13 cellular contexts compared by ENCODE assay signal in the genomic region with DNA sequence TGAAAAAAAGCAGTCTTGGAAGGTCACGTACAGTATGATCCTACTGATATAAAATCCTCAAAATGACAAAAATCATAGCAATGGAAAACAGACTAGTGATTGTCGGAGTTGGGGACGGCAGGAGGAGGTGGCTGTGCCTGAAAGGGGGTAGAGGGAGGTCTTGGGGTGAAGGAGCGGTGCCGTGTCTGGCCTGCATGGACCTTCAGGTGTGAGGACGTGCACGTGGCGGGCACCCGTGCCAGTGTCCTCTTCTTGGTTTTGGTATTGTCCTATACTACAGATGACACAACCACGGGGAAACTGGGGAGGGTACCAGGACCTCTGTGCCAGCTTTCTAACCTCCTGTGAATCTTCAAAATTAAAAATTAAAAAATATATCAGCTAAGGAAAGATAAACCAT.
DNase-seq lines count a peak whose midpoint lies in the region; ATAC-seq and TF ChIP-seq lines count a peak whose summit lies in the region.
"Had no signal": no experiment of that assay in that cellular context is flagged by ENCODE, and none has a peak within 500 bp of the region (broad histone marks: within the 10 kb centered on the region; RNA-seq: fewer than 3 reads in every experiment).

No MANE protein-coding gene starts in this region.

- H3K27me3 ChIP-seq in Peyer's patch = no peaks in the 10 kb centered on the region
- H3K27me3 ChIP-seq in dorsolateral prefrontal cortex = no peaks in the 10 kb centered on the region
- H3K27me3 ChIP-seq in left ventricle myocardium inferior (ENCODE audit: low read depth) = no peaks in the 10 kb centered on the region
- H3K27me3 ChIP-seq: BLaER1 treated with 17β-estradiol and CSF1 and Interleukin-3, amounts not matched to agents 10 nM and 100 nM had no signal

- DNase-seq in Peyer's patch (peak in 2 of 3 donors; percentile 7 to 21), dorsolateral prefrontal cortex (no peak), left lobe of liver (ENCODE audit: low spot score) (peak; percentile 29), left ventricle myocardium inferior (no peak), NCI-H82 treated with DMSO at 0.1 percent for 48 hours (lab: John Stamatoyannopoulos, UW; ENCODE audit: unreplicated experiment) (no peak)
- DNase-seq: Calu3; CD8-positive, alpha-beta T cell; DMS79 treated with DMSO at 0.1 percent for 48 hours; GF-D8; H9 had no signal

- H3K4me3 ChIP-seq in Peyer's patch (no peak overlapping the region), dorsolateral prefrontal cortex (no peak overlapping the region), left ventricle myocardium inferior (no peak overlapping the region)
- H3K4me3 ChIP-seq: BLaER1 treated with 17β-estradiol and CSF1 and Interleukin-3, amounts not matched to agents 10 nM and 100 nM had no signal

- H3K36me3 ChIP-seq in Peyer's patch (no peaks in the 10 kb centered on the region), left ventricle myocardium inferior (no peaks in the 10 kb centered on the region)
- H3K36me3 ChIP-seq: BLaER1 treated with 17β-estradiol and CSF1 and Interleukin-3, amounts not matched to agents 10 nM and 100 nM had no signal

- intact Hi-C loops in dorsolateral prefrontal cortex (cut with DNase I) = loop anchor here (5.0 to 10.0 kb wide), 3 partner anchors 56 to 121 kb away; no protein-coding TSS in a partner anchor
- intact Hi-C loops in left ventricle myocardium inferior (cut with micrococcal nuclease) = no loop called here

- TF ChIP-seq CTCF in Peyer's patch (IDR thresholded peaks at IDR 0.05) = no peak
- TF ChIP-seq CTCF in dorsolateral prefrontal cortex (IDR thresholded peaks at IDR 0.05 in 54 of 56, conservative IDR thresholded peaks at IDR 0.05 in 2 of 56; ENCODE audit: low read depth in 1 of 56, partially characterized antibody in 56 of 56) = no peak
- no peak for TF ChIP-seq CTCF in left ventricle myocardium inferior (IDR thresholded peaks at IDR 0.05; ENCODE audit: borderline replicate concordance)

- no peak for ATAC-seq in left lobe of liver
- ATAC-seq: HepG2 had no signal

- H3K27ac ChIP-seq in Peyer's patch (no peak overlapping the region), dorsolateral prefrontal cortex (peak overlapping the region in 56 of 59 donors; percentile 6 to 99 (median 86)), temporal lobe (ENCODE audit: low read depth, low read length) (peak overlapping the region; percentile 15), left ventricle myocardium inferior (replicated peaks) (no peak overlapping the region)
- H3K27ac ChIP-seq: BLaER1 treated with 17β-estradiol and CSF1 and Interleukin-3, amounts not matched to agents 10 nM and 100 nM had no signal

- no peak for TF ChIP-seq POLR2A in Peyer's patch (IDR thresholded peaks at IDR 0.05)

- no peaks in the 10 kb centered on the region for H3K9me3 ChIP-seq in Peyer's patch
- H3K9me3 ChIP-seq in left ventricle myocardium inferior (replicated peaks) = no peaks in the 10 kb centered on the region
- H3K9me3 ChIP-seq: BLaER1 treated with 17β-estradiol and CSF1 and Interleukin-3, amounts not matched to agents 10 nM and 100 nM had no signal

- H3K4me1 ChIP-seq in Peyer's patch (no peaks in the 10 kb centered on the region), left ventricle myocardium inferior (peaks cover 33% of the 10 kb centered on the region)

Comparison
In these comparisons a context has a peak if more than half of its experiments do, and no peak if none do; other contexts are left out.
1. DNase-seq: peak in Peyer's patch (2 of 3) and left lobe of liver (single experiment); none in dorsolateral prefrontal cortex (0 of 10), left ventricle myocardium inferior (single experiment) and NCI-H82 treated with DMSO at 0.1 percent for 48 hours (single experiment).
2. H3K27ac ChIP-seq: peak in dorsolateral prefrontal cortex (56 of 59) and temporal lobe (single experiment); none in Peyer's patch (0 of 4) and left ventricle myocardium inferior (single experiment).